Comparison of ENCODE assay signal across 15 cellular contexts in genomic region chr5:119583684-119584083, GRCh38. TPM values are rescaled to one million over a fixed set of nuclear protein-coding genes. Genes with fewer than 3 reads are reported as not detected.
A peak's percentile ranks its signal among the peaks of the same experiment; 100 is the strongest.
DNase-seq lines count a peak whose midpoint lies in the region; ATAC-seq and TF ChIP-seq lines count a peak whose summit lies in the region.
"Had no signal": no experiment of that assay in that cellular context is flagged by ENCODE, and none has a peak within 500 bp of the region (broad histone marks: within the 10 kb centered on the region; RNA-seq: fewer than 3 reads in every experiment).

No MANE protein-coding gene starts in this region.

- H3K27ac ChIP-seq in osteoblast (ENCODE audit: low read depth, low read length): no peak overlapping the region
- no peak overlapping the region for H3K27ac ChIP-seq in GM23338 (ENCODE audit: low read depth)
- H3K27ac ChIP-seq: ascending aorta, parathyroid adenoma, uterus had no signal

- TF ChIP-seq CTCF in osteoblast (IDR thresholded peaks at IDR 0.05; ENCODE audit: extremely low read depth, low read depth, low read length) (no peak), GM23338 (conservative IDR thresholded peaks at IDR 0.05; ENCODE audit: low read depth in 2 of 2) (no peak)

- no peaks in the 10 kb centered on the region for H3K79me2 ChIP-seq in osteoblast (ENCODE audit: insufficient read depth, low read length)
- H3K79me2 ChIP-seq in GM23338 (replicated peaks; ENCODE audit: insufficient read depth): no peaks in the 10 kb centered on the region
- H3K79me2 ChIP-seq: parathyroid adenoma had no signal

- H3K9me3 ChIP-seq in osteoblast (ENCODE audit: low read depth, low read length): no peaks in the 10 kb centered on the region
- H3K9me3 ChIP-seq: ascending aorta, uterus had no signal

- DNase-seq in osteoblast (ENCODE audit: insufficient read length, low spot score, missing footprints) (peak; percentile 77), GM23338 (ENCODE audit: low spot score) (no peak), NCI-H2196 (lab: John Stamatoyannopoulos, UW; ENCODE audit: unreplicated experiment) (no peak), NCI-H146 treated with DMSO at 0.1 percent for 48 hours (lab: John Stamatoyannopoulos, UW; ENCODE audit: unreplicated experiment) (no peak)
- no peak for DNase-seq in activated naive CD4-positive, alpha-beta T cell treated with anti-CD3 and anti-CD28 coated beads, Interleukin-2, amount 50 U/mL, for 16 hours
- DNase-seq: Calu3, islet precursor cell, SW 1271, uterus had no signal

- peaks cover 5% of the 10 kb centered on the region for H3K4me1 ChIP-seq in osteoblast (ENCODE audit: insufficient read depth, low read length)
- H3K4me1 ChIP-seq in GM23338 (ENCODE audit: insufficient read depth): peaks cover 11% of the 10 kb centered on the region; the same call in 1 of the 2 replicates
- H3K4me1 ChIP-seq: ascending aorta, parathyroid adenoma, uterus had no signal

- no peaks in the 10 kb centered on the region for H3K36me3 Mint-ChIP-seq in GM23338 (ENCODE audit: low read depth)

- H4K20me1 ChIP-seq in osteoblast (ENCODE audit: insufficient read depth, low read length) (no peaks in the 10 kb centered on the region), GM23338 (replicated peaks; ENCODE audit: insufficient read depth) (no peaks in the 10 kb centered on the region)

- H3K4me1 Mint-ChIP-seq in GM23338: peaks cover 19% of the 10 kb centered on the region; the same call in 2 of the 3 replicates

- no peaks in the 10 kb centered on the region for H3F3A ChIP-seq in GM23338 (replicated peaks; ENCODE audit: low read depth)

- H3K4me2 ChIP-seq in osteoblast (ENCODE audit: insufficient read depth, low read length): no peak overlapping the region
- no peak overlapping the region for H3K4me2 ChIP-seq in GM23338

- H3K4me3 Mint-ChIP-seq in GM23338: no peak overlapping the region

- ATAC-seq in GM19035 (IDR thresholded peaks at IDR 0.05; ENCODE audit: unreplicated experiment): peak; percentile 64
- ATAC-seq in HG02588 (IDR thresholded peaks at IDR 0.05; ENCODE audit: unreplicated experiment): peak; percentile 92
- ATAC-seq in HG03439 (IDR thresholded peaks at IDR 0.05; ENCODE audit: unreplicated experiment): peak; percentile 54
- no peak for ATAC-seq in GM23338

- H3K9me3 Mint-ChIP-seq in GM23338: peaks cover 2% of the 10 kb centered on the region; the same call in 1 of the 3 replicates

- no peak overlapping the region for H3K4me3 ChIP-seq in osteoblast (ENCODE audit: insufficient read depth, low read length)
- no peak overlapping the region for H3K4me3 ChIP-seq in GM23338
- H3K4me3 ChIP-seq: ascending aorta, uterus had no signal

- no peak overlapping the region for H3K27ac Mint-ChIP-seq in GM23338

- peaks cover 4% of the 10 kb centered on the region for H3K9me2 ChIP-seq in GM23338 (ENCODE audit: insufficient read depth)

- no peak overlapping the region for H2AFZ ChIP-seq in osteoblast (ENCODE audit: low read length)
- no peak overlapping the region for H2AFZ ChIP-seq in GM23338
- H2AFZ ChIP-seq: parathyroid adenoma had no signal

- H3K27me3 ChIP-seq in osteoblast (ENCODE audit: insufficient read depth, low read length) (no peaks in the 10 kb centered on the region), GM23338 (ENCODE audit: insufficient read depth) (no peaks in the 10 kb centered on the region)
- H3K27me3 ChIP-seq: ascending aorta, uterus had no signal

- H3K27me3 Mint-ChIP-seq in GM23338 (ENCODE audit: insufficient read depth, low read depth, poor library complexity): no peaks in the 10 kb centered on the region

- no peaks in the 10 kb centered on the region for H3K36me3 ChIP-seq in osteoblast (ENCODE audit: insufficient read depth, low read length)
- H3K36me3 ChIP-seq in GM23338 (ENCODE audit: insufficient read depth): no peaks in the 10 kb centered on the region
- H3K36me3 ChIP-seq: ascending aorta, uterus had no signal

TF ChIP-seq in GM23338, 12 proteins besides CTCF, POLR2A, EP300 and RAD21 (continues in another document):
- TF ChIP-seq, protein P1, sequence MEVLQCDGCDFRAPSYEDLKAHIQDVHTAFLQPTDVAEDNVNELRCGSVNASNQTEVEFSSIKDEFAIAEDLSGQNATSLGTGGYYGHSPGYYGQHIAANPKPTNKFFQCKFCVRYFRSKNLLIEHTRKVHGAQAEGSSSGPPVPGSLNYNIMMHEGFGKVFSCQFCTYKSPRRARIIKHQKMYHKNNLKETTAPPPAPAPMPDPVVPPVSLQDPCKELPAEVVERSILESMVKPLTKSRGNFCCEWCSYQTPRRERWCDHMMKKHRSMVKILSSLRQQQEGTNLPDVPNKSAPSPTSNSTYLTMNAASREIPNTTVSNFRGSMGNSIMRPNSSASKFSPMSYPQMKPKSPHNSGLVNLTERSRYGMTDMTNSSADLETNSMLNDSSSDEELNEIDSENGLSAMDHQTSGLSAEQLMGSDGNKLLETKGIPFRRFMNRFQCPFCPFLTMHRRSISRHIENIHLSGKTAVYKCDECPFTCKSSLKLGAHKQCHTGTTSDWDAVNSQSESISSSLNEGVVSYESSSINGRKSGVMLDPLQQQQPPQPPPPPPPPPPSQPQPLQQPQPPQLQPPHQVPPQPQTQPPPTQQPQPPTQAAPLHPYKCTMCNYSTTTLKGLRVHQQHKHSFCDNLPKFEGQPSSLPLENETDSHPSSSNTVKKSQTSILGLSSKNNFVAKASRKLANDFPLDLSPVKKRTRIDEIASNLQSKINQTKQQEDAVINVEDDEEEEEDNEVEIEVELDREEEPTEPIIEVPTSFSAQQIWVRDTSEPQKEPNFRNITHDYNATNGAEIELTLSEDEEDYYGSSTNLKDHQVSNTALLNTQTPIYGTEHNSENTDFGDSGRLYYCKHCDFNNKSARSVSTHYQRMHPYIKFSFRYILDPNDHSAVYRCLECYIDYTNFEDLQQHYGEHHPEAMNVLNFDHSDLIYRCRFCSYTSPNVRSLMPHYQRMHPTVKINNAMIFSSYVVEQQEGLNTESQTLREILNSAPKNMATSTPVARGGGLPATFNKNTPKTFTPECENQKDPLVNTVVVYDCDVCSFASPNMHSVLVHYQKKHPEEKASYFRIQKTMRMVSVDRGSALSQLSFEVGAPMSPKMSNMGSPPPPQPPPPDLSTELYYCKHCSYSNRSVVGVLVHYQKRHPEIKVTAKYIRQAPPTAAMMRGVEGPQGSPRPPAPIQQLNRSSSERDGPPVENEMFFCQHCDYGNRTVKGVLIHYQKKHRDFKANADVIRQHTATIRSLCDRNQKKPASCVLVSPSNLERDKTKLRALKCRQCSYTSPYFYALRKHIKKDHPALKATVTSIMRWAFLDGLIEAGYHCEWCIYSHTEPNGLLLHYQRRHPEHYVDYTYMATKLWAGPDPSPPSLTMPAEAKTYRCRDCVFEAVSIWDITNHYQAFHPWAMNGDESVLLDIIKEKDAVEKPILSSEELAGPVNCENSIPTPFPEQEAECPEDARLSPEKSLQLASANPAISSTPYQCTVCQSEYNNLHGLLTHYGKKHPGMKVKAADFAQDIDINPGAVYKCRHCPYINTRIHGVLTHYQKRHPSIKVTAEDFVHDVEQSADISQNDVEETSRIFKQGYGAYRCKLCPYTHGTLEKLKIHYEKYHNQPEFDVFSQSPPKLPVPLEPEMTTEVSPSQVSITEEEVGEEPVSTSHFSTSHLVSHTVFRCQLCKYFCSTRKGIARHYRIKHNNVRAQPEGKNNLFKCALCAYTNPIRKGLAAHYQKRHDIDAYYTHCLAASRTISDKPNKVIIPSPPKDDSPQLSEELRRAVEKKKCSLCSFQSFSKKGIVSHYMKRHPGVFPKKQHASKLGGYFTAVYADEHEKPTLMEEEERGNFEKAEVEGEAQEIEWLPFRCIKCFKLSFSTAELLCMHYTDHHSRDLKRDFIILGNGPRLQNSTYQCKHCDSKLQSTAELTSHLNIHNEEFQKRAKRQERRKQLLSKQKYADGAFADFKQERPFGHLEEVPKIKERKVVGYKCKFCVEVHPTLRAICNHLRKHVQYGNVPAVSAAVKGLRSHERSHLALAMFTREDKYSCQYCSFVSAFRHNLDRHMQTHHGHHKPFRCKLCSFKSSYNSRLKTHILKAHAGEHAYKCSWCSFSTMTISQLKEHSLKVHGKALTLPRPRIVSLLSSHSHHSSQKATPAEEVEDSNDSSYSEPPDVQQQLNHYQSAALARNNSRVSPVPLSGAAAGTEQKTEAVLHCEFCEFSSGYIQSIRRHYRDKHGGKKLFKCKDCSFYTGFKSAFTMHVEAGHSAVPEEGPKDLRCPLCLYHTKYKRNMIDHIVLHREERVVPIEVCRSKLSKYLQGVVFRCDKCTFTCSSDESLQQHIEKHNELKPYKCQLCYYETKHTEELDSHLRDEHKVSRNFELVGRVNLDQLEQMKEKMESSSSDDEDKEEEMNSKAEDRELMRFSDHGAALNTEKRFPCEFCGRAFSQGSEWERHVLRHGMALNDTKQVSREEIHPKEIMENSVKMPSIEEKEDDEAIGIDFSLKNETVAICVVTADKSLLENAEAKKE (CRISPR knock-in tag; IDR thresholded peaks at IDR 0.05): no peak
- TF ChIP-seq ETS1 (IDR thresholded peaks at IDR 0.05) (no peak), CREB1 (CRISPR knock-in tag; IDR thresholded peaks at IDR 0.05; ENCODE audit: low read depth) (no peak), EZH2phosphoT487 (IDR thresholded peaks at IDR 0.05; ENCODE audit: unreplicated experiment) (no peak), POLR2AphosphoS5 (IDR thresholded peaks at IDR 0.05; ENCODE audit: low read depth) (no peak), ZNF331 (CRISPR knock-in tag; IDR thresholded peaks at IDR 0.05; ENCODE audit: low read depth) (no peak), STAT1 (IDR thresholded peaks at IDR 0.05; ENCODE audit: unreplicated experiment) (no peak), ZNF114 (CRISPR knock-in tag; IDR thresholded peaks at IDR 0.05) (no peak), NANOG (IDR thresholded peaks at IDR 0.05; ENCODE audit: borderline replicate concordance) (no peak)

RNA-seq across cellular contexts. Expression of gene FAM170A, which starts 45.7 kb away (rescaled TPM):
- total RNA-seq in osteoblast: not detected in 2 replicates
- not detected in 2 replicates for total RNA-seq in GM23338 (2014; rRNA removed; shearing (Covaris generic))
- not detected in 2 replicates for polyA plus RNA-seq in GM23338 (2016; fragmentation: Nextera tagmentation; extraction: Ambion mirVana)
- total RNA-seq: ascending aorta, Calu3, endothelial cell of umbilical vein, uterus had no signal
- polyA plus RNA-seq: endothelial cell of umbilical vein had no signal
